ENCODE assay signal across 1 cellular context in the genomic region with DNA sequence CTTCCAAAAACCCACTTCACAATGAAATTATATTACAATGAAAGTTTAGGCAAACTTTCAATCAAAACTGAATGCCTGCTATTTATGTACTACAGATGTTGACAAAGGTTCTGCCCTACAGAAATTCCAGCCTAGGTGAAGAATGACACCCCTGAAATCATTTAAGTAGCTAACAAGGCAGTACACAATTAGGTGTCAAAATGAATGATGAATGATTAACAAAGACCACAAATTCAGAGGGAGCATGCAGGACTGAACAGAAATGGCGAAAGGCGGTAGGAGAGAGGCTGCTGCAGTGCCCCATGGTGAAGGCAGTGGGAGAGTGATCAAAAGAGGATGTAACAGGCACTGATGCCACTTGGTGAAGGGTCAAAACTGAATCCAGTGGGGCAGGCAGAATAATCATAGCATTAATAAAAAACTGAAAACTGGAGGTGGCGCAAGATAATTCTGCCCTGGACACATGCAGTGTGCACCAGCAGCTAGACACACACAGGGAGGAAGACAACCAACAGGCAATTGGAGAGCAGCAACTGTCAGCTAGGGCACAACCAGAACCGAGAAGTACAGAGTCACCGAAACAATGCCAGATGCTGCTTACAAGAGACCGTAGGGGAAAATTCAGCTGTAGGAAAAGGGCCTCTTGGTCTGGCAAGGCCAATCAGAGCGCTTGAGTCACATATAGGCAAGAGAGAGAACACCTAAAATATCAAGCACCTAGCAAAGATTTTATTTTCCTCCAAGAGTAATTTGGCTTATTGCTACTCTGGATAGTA.
TF ChIP-seq lines count a peak whose summit lies in the region.

No MANE protein-coding gene starts in this region.

TF ChIP-seq in GM12878, 131 proteins besides CTCF, POLR2A, EP300 and RAD21 (continued from another document and continues in another):
- TF ChIP-seq, protein P1, sequence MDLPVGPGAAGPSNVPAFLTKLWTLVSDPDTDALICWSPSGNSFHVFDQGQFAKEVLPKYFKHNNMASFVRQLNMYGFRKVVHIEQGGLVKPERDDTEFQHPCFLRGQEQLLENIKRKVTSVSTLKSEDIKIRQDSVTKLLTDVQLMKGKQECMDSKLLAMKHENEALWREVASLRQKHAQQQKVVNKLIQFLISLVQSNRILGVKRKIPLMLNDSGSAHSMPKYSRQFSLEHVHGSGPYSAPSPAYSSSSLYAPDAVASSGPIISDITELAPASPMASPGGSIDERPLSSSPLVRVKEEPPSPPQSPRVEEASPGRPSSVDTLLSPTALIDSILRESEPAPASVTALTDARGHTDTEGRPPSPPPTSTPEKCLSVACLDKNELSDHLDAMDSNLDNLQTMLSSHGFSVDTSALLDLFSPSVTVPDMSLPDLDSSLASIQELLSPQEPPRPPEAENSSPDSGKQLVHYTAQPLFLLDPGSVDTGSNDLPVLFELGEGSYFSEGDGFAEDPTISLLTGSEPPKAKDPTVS (IDR thresholded peaks at IDR 0.05; ENCODE audit: low read depth, low read length): no peak
- TF ChIP-seq IKZF2 (IDR thresholded peaks at IDR 0.05) (peak; percentile 38 to 40; a peak in 1 of 4 replicates), JUND (IDR thresholded peaks at IDR 0.05; ENCODE audit: low read depth, low read length) (no peak), BACH1 (IDR thresholded peaks at IDR 0.05; ENCODE audit: borderline replicate concordance) (no peak), YY1 (IDR thresholded peaks at IDR 0.05; ENCODE audit: low read depth, low read length) (no peak), RELB (IDR thresholded peaks at IDR 0.05; ENCODE audit: low read depth) (no peak), HDGF (IDR thresholded peaks at IDR 0.05) (0 out of 2 replicates have a peak, but pooled peaks have one; percentile 44), ZNF24 (IDR thresholded peaks at IDR 0.05) (no peak), RELA (IDR thresholded peaks at IDR 0.05; ENCODE audit: borderline replicate concordance, partially characterized antibody) (no peak), SREBF2 (IDR thresholded peaks at IDR 0.05; ENCODE audit: low read length) (no peak), POLR2AphosphoS2 (IDR thresholded peaks at IDR 0.05; ENCODE audit: low read depth, low read length) (no peak), TCF12 (IDR thresholded peaks at IDR 0.05; ENCODE audit: low read depth, low read length) (no peak), SIN3A (IDR thresholded peaks at IDR 0.05; ENCODE audit: low read depth, low read length) (no peak), FOXM1 (IDR thresholded peaks at IDR 0.05; ENCODE audit: low read depth, low read length) (no peak), RAD51 (IDR thresholded peaks at IDR 0.05) (no peak), ZNF622 (IDR thresholded peaks at IDR 0.05) (no peak), CHD1 (IDR thresholded peaks at IDR 0.05; ENCODE audit: low read depth, low read length) (no peak), ZNF274 (IDR thresholded peaks at IDR 0.05; ENCODE audit: insufficient read depth, insufficient read length) (no peak), IRF4 (IDR thresholded peaks at IDR 0.05; ENCODE audit: low read depth, low read length) (0 out of 2 replicates have a peak, but pooled peaks have one; percentile 38), CEBPB (IDR thresholded peaks at IDR 0.05; ENCODE audit: borderline replicate concordance in 1 of 2, low read depth in 2 of 2, low read length in 2 of 2) (no peak), ZNF687 (IDR thresholded peaks at IDR 0.05) (no peak), CUX1 (IDR thresholded peaks at IDR 0.05; ENCODE audit: insufficient replicate concordance, low read depth, low read length) (no peak), MTA3 (IDR thresholded peaks at IDR 0.05; ENCODE audit: borderline replicate concordance, low read length) (no peak), RCOR1 (conservative IDR thresholded peaks at IDR 0.05; ENCODE audit: low read depth, low read length) (no peak), PML (IDR thresholded peaks at IDR 0.05; ENCODE audit: low read length) (no peak), CBFB (IDR thresholded peaks at IDR 0.05; ENCODE audit: low read depth) (no peak), SMAD1 (IDR thresholded peaks at IDR 0.05; ENCODE audit: low read depth, partially characterized antibody) (no peak), SIX5 (IDR thresholded peaks at IDR 0.05; ENCODE audit: low read depth, low read length, severe bottlenecking) (no peak), RB1 (IDR thresholded peaks at IDR 0.05; ENCODE audit: borderline replicate concordance) (no peak), NBN (IDR thresholded peaks at IDR 0.05) (peak; percentile 57; the same call in 1 of the 2 replicates)
- TF ChIP-seq, protein P2, sequence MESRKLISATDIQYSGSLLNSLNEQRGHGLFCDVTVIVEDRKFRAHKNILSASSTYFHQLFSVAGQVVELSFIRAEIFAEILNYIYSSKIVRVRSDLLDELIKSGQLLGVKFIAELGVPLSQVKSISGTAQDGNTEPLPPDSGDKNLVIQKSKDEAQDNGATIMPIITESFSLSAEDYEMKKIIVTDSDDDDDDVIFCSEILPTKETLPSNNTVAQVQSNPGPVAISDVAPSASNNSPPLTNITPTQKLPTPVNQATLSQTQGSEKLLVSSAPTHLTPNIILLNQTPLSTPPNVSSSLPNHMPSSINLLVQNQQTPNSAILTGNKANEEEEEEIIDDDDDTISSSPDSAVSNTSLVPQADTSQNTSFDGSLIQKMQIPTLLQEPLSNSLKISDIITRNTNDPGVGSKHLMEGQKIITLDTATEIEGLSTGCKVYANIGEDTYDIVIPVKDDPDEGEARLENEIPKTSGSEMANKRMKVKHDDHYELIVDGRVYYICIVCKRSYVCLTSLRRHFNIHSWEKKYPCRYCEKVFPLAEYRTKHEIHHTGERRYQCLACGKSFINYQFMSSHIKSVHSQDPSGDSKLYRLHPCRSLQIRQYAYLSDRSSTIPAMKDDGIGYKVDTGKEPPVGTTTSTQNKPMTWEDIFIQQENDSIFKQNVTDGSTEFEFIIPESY (IDR thresholded peaks at IDR 0.05): no peak
- TF ChIP-seq, protein P3, sequence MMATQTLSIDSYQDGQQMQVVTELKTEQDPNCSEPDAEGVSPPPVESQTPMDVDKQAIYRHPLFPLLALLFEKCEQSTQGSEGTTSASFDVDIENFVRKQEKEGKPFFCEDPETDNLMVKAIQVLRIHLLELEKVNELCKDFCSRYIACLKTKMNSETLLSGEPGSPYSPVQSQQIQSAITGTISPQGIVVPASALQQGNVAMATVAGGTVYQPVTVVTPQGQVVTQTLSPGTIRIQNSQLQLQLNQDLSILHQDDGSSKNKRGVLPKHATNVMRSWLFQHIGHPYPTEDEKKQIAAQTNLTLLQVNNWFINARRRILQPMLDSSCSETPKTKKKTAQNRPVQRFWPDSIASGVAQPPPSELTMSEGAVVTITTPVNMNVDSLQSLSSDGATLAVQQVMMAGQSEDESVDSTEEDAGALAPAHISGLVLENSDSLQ (IDR thresholded peaks at IDR 0.05): peak; percentile 63
- TF ChIP-seq, protein P4, sequence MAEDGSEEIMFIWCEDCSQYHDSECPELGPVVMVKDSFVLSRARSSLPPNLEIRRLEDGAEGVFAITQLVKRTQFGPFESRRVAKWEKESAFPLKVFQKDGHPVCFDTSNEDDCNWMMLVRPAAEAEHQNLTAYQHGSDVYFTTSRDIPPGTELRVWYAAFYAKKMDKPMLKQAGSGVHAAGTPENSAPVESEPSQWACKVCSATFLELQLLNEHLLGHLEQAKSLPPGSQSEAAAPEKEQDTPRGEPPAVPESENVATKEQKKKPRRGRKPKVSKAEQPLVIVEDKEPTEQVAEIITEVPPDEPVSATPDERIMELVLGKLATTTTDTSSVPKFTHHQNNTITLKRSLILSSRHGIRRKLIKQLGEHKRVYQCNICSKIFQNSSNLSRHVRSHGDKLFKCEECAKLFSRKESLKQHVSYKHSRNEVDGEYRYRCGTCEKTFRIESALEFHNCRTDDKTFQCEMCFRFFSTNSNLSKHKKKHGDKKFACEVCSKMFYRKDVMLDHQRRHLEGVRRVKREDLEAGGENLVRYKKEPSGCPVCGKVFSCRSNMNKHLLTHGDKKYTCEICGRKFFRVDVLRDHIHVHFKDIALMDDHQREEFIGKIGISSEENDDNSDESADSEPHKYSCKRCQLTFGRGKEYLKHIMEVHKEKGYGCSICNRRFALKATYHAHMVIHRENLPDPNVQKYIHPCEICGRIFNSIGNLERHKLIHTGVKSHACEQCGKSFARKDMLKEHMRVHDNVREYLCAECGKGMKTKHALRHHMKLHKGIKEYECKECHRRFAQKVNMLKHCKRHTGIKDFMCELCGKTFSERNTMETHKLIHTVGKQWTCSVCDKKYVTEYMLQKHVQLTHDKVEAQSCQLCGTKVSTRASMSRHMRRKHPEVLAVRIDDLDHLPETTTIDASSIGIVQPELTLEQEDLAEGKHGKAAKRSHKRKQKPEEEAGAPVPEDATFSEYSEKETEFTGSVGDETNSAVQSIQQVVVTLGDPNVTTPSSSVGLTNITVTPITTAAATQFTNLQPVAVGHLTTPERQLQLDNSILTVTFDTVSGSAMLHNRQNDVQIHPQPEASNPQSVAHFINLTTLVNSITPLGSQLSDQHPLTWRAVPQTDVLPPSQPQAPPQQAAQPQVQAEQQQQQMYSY (CRISPR knock-in tag; IDR thresholded peaks at IDR 0.05): no peak
- TF ChIP-seq, protein P5, sequence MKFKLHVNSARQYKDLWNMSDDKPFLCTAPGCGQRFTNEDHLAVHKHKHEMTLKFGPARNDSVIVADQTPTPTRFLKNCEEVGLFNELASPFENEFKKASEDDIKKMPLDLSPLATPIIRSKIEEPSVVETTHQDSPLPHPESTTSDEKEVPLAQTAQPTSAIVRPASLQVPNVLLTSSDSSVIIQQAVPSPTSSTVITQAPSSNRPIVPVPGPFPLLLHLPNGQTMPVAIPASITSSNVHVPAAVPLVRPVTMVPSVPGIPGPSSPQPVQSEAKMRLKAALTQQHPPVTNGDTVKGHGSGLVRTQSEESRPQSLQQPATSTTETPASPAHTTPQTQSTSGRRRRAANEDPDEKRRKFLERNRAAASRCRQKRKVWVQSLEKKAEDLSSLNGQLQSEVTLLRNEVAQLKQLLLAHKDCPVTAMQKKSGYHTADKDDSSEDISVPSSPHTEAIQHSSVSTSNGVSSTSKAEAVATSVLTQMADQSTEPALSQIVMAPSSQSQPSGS (IDR thresholded peaks at IDR 0.05; ENCODE audit: low read length): no peak
